1 cellular context compared by ENCODE assay signal in the genomic region with DNA sequence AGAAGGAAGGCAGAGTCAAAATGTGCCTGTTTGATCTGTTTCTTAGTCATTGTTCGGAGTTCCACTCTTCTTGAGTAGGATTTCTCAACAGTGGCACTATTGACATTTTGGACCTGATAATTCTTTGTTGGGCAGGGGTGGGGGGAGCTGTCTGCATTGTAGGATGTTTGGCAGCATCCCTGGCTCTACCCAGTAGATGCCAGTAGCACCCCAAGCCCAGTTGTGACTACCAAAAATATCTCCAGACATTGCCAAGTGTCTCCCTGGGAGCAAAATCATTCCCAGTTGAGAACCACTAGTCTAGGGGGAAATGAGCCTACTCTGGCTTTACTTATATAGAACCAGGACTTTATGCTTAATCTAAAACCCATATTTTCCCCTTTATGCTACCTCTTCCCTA.
TF ChIP-seq lines count a peak whose summit lies in the region.

No MANE protein-coding gene starts in this region.

TF ChIP-seq in GM23338, 12 proteins besides CTCF, POLR2A, EP300 and RAD21 (continued from another document):
- TF ChIP-seq, protein P1, sequence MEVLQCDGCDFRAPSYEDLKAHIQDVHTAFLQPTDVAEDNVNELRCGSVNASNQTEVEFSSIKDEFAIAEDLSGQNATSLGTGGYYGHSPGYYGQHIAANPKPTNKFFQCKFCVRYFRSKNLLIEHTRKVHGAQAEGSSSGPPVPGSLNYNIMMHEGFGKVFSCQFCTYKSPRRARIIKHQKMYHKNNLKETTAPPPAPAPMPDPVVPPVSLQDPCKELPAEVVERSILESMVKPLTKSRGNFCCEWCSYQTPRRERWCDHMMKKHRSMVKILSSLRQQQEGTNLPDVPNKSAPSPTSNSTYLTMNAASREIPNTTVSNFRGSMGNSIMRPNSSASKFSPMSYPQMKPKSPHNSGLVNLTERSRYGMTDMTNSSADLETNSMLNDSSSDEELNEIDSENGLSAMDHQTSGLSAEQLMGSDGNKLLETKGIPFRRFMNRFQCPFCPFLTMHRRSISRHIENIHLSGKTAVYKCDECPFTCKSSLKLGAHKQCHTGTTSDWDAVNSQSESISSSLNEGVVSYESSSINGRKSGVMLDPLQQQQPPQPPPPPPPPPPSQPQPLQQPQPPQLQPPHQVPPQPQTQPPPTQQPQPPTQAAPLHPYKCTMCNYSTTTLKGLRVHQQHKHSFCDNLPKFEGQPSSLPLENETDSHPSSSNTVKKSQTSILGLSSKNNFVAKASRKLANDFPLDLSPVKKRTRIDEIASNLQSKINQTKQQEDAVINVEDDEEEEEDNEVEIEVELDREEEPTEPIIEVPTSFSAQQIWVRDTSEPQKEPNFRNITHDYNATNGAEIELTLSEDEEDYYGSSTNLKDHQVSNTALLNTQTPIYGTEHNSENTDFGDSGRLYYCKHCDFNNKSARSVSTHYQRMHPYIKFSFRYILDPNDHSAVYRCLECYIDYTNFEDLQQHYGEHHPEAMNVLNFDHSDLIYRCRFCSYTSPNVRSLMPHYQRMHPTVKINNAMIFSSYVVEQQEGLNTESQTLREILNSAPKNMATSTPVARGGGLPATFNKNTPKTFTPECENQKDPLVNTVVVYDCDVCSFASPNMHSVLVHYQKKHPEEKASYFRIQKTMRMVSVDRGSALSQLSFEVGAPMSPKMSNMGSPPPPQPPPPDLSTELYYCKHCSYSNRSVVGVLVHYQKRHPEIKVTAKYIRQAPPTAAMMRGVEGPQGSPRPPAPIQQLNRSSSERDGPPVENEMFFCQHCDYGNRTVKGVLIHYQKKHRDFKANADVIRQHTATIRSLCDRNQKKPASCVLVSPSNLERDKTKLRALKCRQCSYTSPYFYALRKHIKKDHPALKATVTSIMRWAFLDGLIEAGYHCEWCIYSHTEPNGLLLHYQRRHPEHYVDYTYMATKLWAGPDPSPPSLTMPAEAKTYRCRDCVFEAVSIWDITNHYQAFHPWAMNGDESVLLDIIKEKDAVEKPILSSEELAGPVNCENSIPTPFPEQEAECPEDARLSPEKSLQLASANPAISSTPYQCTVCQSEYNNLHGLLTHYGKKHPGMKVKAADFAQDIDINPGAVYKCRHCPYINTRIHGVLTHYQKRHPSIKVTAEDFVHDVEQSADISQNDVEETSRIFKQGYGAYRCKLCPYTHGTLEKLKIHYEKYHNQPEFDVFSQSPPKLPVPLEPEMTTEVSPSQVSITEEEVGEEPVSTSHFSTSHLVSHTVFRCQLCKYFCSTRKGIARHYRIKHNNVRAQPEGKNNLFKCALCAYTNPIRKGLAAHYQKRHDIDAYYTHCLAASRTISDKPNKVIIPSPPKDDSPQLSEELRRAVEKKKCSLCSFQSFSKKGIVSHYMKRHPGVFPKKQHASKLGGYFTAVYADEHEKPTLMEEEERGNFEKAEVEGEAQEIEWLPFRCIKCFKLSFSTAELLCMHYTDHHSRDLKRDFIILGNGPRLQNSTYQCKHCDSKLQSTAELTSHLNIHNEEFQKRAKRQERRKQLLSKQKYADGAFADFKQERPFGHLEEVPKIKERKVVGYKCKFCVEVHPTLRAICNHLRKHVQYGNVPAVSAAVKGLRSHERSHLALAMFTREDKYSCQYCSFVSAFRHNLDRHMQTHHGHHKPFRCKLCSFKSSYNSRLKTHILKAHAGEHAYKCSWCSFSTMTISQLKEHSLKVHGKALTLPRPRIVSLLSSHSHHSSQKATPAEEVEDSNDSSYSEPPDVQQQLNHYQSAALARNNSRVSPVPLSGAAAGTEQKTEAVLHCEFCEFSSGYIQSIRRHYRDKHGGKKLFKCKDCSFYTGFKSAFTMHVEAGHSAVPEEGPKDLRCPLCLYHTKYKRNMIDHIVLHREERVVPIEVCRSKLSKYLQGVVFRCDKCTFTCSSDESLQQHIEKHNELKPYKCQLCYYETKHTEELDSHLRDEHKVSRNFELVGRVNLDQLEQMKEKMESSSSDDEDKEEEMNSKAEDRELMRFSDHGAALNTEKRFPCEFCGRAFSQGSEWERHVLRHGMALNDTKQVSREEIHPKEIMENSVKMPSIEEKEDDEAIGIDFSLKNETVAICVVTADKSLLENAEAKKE (CRISPR knock-in tag; IDR thresholded peaks at IDR 0.05), result no peak
